ENCODE assay signal across 10 cellular contexts in the genomic region with DNA sequence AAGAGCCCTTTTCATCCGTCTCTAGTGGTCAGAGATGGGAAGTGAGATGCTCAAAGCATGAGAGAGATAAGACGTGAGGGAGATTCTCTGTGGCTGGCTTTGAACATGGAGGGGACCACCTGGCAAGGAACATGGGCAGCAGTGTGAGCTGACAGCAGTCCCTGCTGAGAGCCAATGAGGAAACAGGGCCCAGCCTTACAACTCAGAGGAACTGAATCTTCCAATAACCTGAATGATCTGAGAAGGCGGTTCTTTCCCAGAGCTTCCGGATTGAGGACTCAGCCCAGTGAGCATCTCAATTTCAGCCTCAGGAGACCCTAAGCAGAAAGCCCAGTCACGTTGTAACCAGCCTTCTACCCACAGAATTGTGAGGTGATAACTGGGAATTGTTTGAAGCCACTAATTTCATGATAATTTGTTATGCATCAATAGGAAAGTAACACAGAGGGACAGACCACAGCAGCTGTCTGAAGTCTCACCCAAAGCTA. TPM values are rescaled to one million over a fixed set of nuclear protein-coding genes. Genes with fewer than 3 reads are reported as not detected.
A peak's percentile ranks its signal among the peaks of the same experiment; 100 is the strongest.
DNase-seq lines count a peak whose midpoint lies in the region; ATAC-seq, FAIRE-seq and TF ChIP-seq lines count a peak whose summit lies in the region.
"Had no signal": no experiment of that assay in that cellular context is flagged by ENCODE, and none has a peak within 500 bp of the region (broad histone marks: within the 10 kb centered on the region; RNA-seq: fewer than 3 reads in every experiment).

No MANE protein-coding gene starts in this region.

- no peaks in the 10 kb centered on the region for H3K9me3 Mint-ChIP-seq in immature natural killer cell

- peaks cover 0 to 4% (median 0%) of the 10 kb centered on the region in 3 donors for H3K36me3 Mint-ChIP-seq in immature natural killer cell

- peak; percentile 27 for ATAC-seq in GM21367 (IDR thresholded peaks at IDR 0.05; ENCODE audit: unreplicated experiment)
- ATAC-seq in HG03457 (IDR thresholded peaks at IDR 0.05; ENCODE audit: unreplicated experiment), result peak; percentile 23

- H3K4me1 ChIP-seq in right atrium auricular region, result no peaks in the 10 kb centered on the region

- peak overlapping the region; percentile 88 to 98 (median 96) for H3K27ac Mint-ChIP-seq in immature natural killer cell

- H3K9me3 ChIP-seq in right atrium auricular region, result no peaks in the 10 kb centered on the region

- no peak overlapping the region for H3K27ac ChIP-seq in right atrium auricular region
- H3K27ac ChIP-seq: WERI-Rb-1 had no signal

- DNase-seq in GM18507 (ENCODE audit: extremely low spot score, insufficient read length, low read depth) (no peak), immature natural killer cell (no peak), right atrium auricular region (ENCODE audit: low spot score) (no peak), NOMO-1 treated with dmso at 0.1 percent for 144 hours (lab: John Stamatoyannopoulos, UW; ENCODE audit: unreplicated experiment) (no peak), NCI-H748 treated with DMSO at 0.1 percent for 48 hours (lab: John Stamatoyannopoulos, UW) (no peak), foreskin fibroblast (no peak)
- DNase-seq: NCI-H1930, WERI-Rb-1 had no signal

- no peaks in the 10 kb centered on the region for H3K27me3 ChIP-seq in right atrium auricular region

- peaks cover 67 to 90% of the 10 kb centered on the region in 2 donors for H3K4me1 Mint-ChIP-seq in immature natural killer cell

- no peaks in the 10 kb centered on the region for H3K36me3 ChIP-seq in right atrium auricular region
- H3K36me3 ChIP-seq: WERI-Rb-1 had no signal

- H3K4me3 ChIP-seq in right atrium auricular region (no peak overlapping the region), foreskin fibroblast (ENCODE audit: low read depth in 1 of 2, low read length in 2 of 2) (no peak overlapping the region)

- peak; percentile 98 for FAIRE-seq in GM18507 (lab: Jason Lieb, UNC)

- H3K4me3 Mint-ChIP-seq in immature natural killer cell, result peak overlapping the region in 2 of 5 donors; percentile 3 to 54

- H3K27me3 Mint-ChIP-seq in immature natural killer cell (ENCODE audit: low read depth in 3 of 3), result peaks cover 3 to 7% (median 5%) of the 10 kb centered on the region in 3 donors

- TF ChIP-seq CTCF in right atrium auricular region (IDR thresholded peaks at IDR 0.05) (no peak), foreskin fibroblast (IDR thresholded peaks at IDR 0.05; ENCODE audit: low read depth, low read length) (no peak)

RNA-seq across cellular contexts. Expression of a gene that starts 33.9 kb away (rescaled TPM):
- 100 to 1,000 TPM in 1 of 3 donors, 10 to 100 TPM in 2; 79.5 to 307 (median 91.3) TPM for polyA plus RNA-seq in immature natural killer cell
- total RNA-seq in right atrium auricular region, result 1 to 10 TPM; 1.7 to 9.7 TPM
